13 cellular contexts compared by ENCODE assay signal in genomic region chr7:157358041-157358752, GRCh38. TPM values are rescaled to one million over a fixed set of nuclear protein-coding genes. Genes with fewer than 3 reads are reported as not detected.
A peak's percentile ranks its signal among the peaks of the same experiment; 100 is the strongest.
DNase-seq lines count a peak whose midpoint lies in the region; ATAC-seq and TF ChIP-seq lines count a peak whose summit lies in the region.
"Had no signal": no experiment of that assay in that cellular context is flagged by ENCODE, and none has a peak within 500 bp of the region (broad histone marks: within the 10 kb centered on the region; RNA-seq: fewer than 3 reads in every experiment).

No MANE protein-coding gene starts in this region.

- POLR2A ChIA-PET in activated CD4-positive, alpha-beta T cell treated with anti-CD3 and anti-CD28 coated beads for 36 hours (lab: Charles Lee): interaction anchor here (0.8 kb wide), 1 partner anchor 54 kb away, joined by 4 read pairs; no protein-coding TSS in a partner anchor
- POLR2A ChIA-PET in T-cell (lab: Charles Lee): interaction anchor here in 1 of 2 donors (0.9 kb wide), 1 partner anchor 25 kb away, joined by 3 read pairs; no protein-coding TSS in a partner anchor

- intact Hi-C loops in activated CD4-positive, alpha-beta T cell treated with anti-CD3 and anti-CD28 coated beads for 36 hours (cut with DNase I, micrococcal nuclease): no loop called here

- CTCF ChIA-PET in activated CD4-positive, alpha-beta T cell treated with anti-CD3 and anti-CD28 coated beads for 36 hours (lab: Charles Lee): interaction anchor here (0.6 to 1.5 kb wide), 4 partner anchors 21 to 166 kb away, joined by 3 to 4 read pairs (median 3); no protein-coding TSS in a partner anchor
- CTCF ChIA-PET in T-cell (lab: Charles Lee): no interaction called here

- no peak for DNase-seq in activated CD4-positive, alpha-beta T cell treated with anti-CD3 and anti-CD28 coated beads for 36 hours
- DNase-seq in activated CD4-positive, alpha-beta T cell treated with anti-CD3 and anti-CD28 coated beads for 48 hours: no peak
- DNase-seq in T-cell (no peak), epithelial cell of prostate (ENCODE audit: low read depth, low spot score) (no peak), progenitor cell of endocrine pancreas (ENCODE audit: low spot score, unreplicated experiment) (no peak), ACHN (no peak), SKM-1 treated with dmso at 0.1 percent for 144 hours (lab: John Stamatoyannopoulos, UW; ENCODE audit: unreplicated experiment) (no peak), hypothalamus (lab: John Stamatoyannopoulos, UW) (no peak)
- DNase-seq: activated naive CD8-positive, alpha-beta T cell treated with anti-CD3 and anti-CD28 coated beads, Interleukin-2, amount 10 ng/mL, durations not matched to agents 7 days and 5 days; glutamatergic neuron; NCI-H345 had no signal

- no peaks in the 10 kb centered on the region for H3K9me3 Mint-ChIP-seq in activated CD4-positive, alpha-beta T cell treated with anti-CD3 and anti-CD28 coated beads for 36 hours (ENCODE audit: low read depth)
- H3K9me3 Mint-ChIP-seq in T-cell: no peaks in the 10 kb centered on the region
- no peaks in the 10 kb centered on the region for H3K9me3 Mint-ChIP-seq in progenitor cell of endocrine pancreas (ENCODE audit: low read depth)
- H3K9me3 Mint-ChIP-seq: activated naive CD8-positive, alpha-beta T cell treated with anti-CD3 and anti-CD28 coated beads, Interleukin-2, amount 10 ng/mL, durations not matched to agents 7 days and 5 days; mesothelial cell of epicardium had no signal

- no peak overlapping the region for H3K4me3 Mint-ChIP-seq in activated CD4-positive, alpha-beta T cell treated with anti-CD3 and anti-CD28 coated beads for 36 hours
- no peak overlapping the region for H3K4me3 Mint-ChIP-seq in T-cell
- H3K4me3 Mint-ChIP-seq in progenitor cell of endocrine pancreas (ENCODE audit: low read depth): no peak overlapping the region
- H3K4me3 Mint-ChIP-seq: activated naive CD8-positive, alpha-beta T cell treated with anti-CD3 and anti-CD28 coated beads, Interleukin-2, amount 10 ng/mL, durations not matched to agents 7 days and 5 days; mesothelial cell of epicardium had no signal

- H3K27ac Mint-ChIP-seq in activated CD4-positive, alpha-beta T cell treated with anti-CD3 and anti-CD28 coated beads for 36 hours: peak overlapping the region; percentile 75
- H3K27ac Mint-ChIP-seq in T-cell (peak overlapping the region; percentile 41 to 66), progenitor cell of endocrine pancreas (peak overlapping the region; percentile 88)
- H3K27ac Mint-ChIP-seq: activated naive CD8-positive, alpha-beta T cell treated with anti-CD3 and anti-CD28 coated beads, Interleukin-2, amount 10 ng/mL, durations not matched to agents 7 days and 5 days had no signal

- no peak for TF ChIP-seq CTCF in progenitor cell of endocrine pancreas (IDR thresholded peaks at IDR 0.05; ENCODE audit: unreplicated experiment)

- ATAC-seq in activated CD4-positive, alpha-beta T cell treated with anti-CD3 and anti-CD28 coated beads for 36 hours: no peak
- ATAC-seq in T-cell (replicated peaks in 1 of 4): no peak

- peak overlapping the region; percentile 36 for H3K27ac ChIP-seq in epithelial cell of prostate
- H3K27ac ChIP-seq: upper lobe of left lung had no signal

- in situ Hi-C loops in ACHN (cut with HindIII; ENCODE audit: low pct_ligation_motif_present, low pct_unique_long_range_greater_than_20kb, low sequenced_read_pairs): no loop called here

- H3K36me3 Mint-ChIP-seq in activated CD4-positive, alpha-beta T cell treated with anti-CD3 and anti-CD28 coated beads for 36 hours (ENCODE audit: low read depth): peaks cover 45% of the 10 kb centered on the region
- H3K36me3 Mint-ChIP-seq in T-cell (peaks cover 37% of the 10 kb centered on the region), progenitor cell of endocrine pancreas (ENCODE audit: insufficient read depth) (peaks cover 18% of the 10 kb centered on the region)

- H3K27me3 Mint-ChIP-seq in activated CD4-positive, alpha-beta T cell treated with anti-CD3 and anti-CD28 coated beads for 36 hours: no peaks in the 10 kb centered on the region
- H3K27me3 Mint-ChIP-seq in T-cell (no peaks in the 10 kb centered on the region), progenitor cell of endocrine pancreas (no peaks in the 10 kb centered on the region)
- H3K27me3 Mint-ChIP-seq: activated naive CD8-positive, alpha-beta T cell treated with anti-CD3 and anti-CD28 coated beads, Interleukin-2, amount 10 ng/mL, durations not matched to agents 7 days and 5 days had no signal

- peaks cover 47% of the 10 kb centered on the region for H3K4me1 Mint-ChIP-seq in activated CD4-positive, alpha-beta T cell treated with anti-CD3 and anti-CD28 coated beads for 36 hours
- H3K4me1 Mint-ChIP-seq in T-cell (peaks cover 59 to 69% (median 64%) of the 10 kb centered on the region in 3 donors), progenitor cell of endocrine pancreas (ENCODE audit: low read depth) (peaks cover 40% of the 10 kb centered on the region)

RNA-seq across cellular contexts. Expression of gene DNAJB6, which starts 21.4 kb away (rescaled TPM):
- 10 to 100 TPM; 89.9 to 92.9 TPM for total RNA-seq in activated CD4-positive, alpha-beta T cell treated with anti-CD3 and anti-CD28 coated beads for 36 hours
- 100 to 1,000 TPM in 2 of 5 donors, 10 to 100 TPM in 3; 80.7 to 195 (median 89.1) TPM for total RNA-seq in T-cell
- total RNA-seq in progenitor cell of endocrine pancreas: 117 and 119 TPM in 2 replicates
